In the genomic region with DNA sequence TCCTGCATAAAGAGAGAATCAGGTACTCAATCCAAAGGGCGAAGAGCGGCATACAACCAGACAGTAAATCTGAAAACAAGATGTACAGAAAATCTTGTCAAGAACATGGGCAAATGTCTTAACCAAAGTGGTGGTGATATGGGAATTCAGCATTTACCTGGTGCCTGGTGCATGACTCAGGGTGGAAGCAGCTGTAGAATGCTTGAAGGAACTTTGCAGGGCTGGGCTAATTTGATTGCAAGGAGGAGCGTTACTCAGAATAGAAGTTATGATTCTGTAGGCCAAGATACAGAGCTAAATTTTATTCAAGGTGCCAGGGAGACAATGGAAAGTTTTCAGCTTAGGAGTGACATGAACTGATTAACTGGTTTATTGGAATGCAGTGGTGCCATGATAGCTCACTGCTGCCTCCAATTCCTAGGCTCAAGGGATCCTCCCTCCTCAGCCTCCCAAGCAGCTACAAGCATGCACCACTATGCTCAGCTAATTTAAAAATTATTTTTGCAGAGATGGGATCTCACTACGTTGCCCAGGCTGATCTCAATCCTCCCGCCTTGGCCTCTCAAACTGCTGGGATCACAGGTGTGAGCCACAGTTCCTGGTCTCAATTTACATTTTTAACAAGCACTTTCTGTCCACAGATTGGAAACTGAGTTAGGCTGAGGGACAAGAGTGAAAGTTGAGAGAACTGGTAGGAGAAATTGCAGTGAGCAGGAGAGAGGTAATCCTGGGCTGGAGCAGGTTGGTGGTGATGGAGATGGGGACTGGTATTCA, we compare ENCODE assay signal across 1 cellular context.
TF ChIP-seq lines count a peak whose summit lies in the region.

No MANE protein-coding gene starts in this region.

TF ChIP-seq in HCT116, 20 proteins besides CTCF, POLR2A, EP300 and RAD21 (continued from another document):
- TF ChIP-seq ATF3 (IDR thresholded peaks at IDR 0.05) (no peak), CEBPB (IDR thresholded peaks at IDR 0.05; ENCODE audit: low read depth) (no peak), ZFX (IDR thresholded peaks at IDR 0.05) (no peak), ZNF274 (IDR thresholded peaks at IDR 0.05; ENCODE audit: low read depth, low read length) (no peak), EZH2 (IDR thresholded peaks at IDR 0.05) (no peak), SIN3A (IDR thresholded peaks at IDR 0.05; ENCODE audit: low read depth) (no peak), FOSL1 (IDR thresholded peaks at IDR 0.05; ENCODE audit: low read depth) (no peak), TCF7L2 (IDR thresholded peaks at IDR 0.05; ENCODE audit: borderline replicate concordance, extremely low read depth, insufficient read depth, insufficient read length) (no peak), ELF1 (IDR thresholded peaks at IDR 0.05; ENCODE audit: borderline replicate concordance, low read depth) (no peak), CBX3 (IDR thresholded peaks at IDR 0.05; ENCODE audit: low read depth) (no peak), POLR2AphosphoS5 (IDR thresholded peaks at IDR 0.05; ENCODE audit: low read depth, low read length) (no peak), EGR1 (IDR thresholded peaks at IDR 0.05; ENCODE audit: low read depth) (no peak)
- TF ChIP-seq, protein P1, sequence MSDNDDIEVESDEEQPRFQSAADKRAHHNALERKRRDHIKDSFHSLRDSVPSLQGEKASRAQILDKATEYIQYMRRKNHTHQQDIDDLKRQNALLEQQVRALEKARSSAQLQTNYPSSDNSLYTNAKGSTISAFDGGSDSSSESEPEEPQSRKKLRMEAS (IDR thresholded peaks at IDR 0.05) = no peak
- TF ChIP-seq, protein P2, sequence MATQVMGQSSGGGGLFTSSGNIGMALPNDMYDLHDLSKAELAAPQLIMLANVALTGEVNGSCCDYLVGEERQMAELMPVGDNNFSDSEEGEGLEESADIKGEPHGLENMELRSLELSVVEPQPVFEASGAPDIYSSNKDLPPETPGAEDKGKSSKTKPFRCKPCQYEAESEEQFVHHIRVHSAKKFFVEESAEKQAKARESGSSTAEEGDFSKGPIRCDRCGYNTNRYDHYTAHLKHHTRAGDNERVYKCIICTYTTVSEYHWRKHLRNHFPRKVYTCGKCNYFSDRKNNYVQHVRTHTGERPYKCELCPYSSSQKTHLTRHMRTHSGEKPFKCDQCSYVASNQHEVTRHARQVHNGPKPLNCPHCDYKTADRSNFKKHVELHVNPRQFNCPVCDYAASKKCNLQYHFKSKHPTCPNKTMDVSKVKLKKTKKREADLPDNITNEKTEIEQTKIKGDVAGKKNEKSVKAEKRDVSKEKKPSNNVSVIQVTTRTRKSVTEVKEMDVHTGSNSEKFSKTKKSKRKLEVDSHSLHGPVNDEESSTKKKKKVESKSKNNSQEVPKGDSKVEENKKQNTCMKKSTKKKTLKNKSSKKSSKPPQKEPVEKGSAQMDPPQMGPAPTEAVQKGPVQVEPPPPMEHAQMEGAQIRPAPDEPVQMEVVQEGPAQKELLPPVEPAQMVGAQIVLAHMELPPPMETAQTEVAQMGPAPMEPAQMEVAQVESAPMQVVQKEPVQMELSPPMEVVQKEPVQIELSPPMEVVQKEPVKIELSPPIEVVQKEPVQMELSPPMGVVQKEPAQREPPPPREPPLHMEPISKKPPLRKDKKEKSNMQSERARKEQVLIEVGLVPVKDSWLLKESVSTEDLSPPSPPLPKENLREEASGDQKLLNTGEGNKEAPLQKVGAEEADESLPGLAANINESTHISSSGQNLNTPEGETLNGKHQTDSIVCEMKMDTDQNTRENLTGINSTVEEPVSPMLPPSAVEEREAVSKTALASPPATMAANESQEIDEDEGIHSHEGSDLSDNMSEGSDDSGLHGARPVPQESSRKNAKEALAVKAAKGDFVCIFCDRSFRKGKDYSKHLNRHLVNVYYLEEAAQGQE (IDR thresholded peaks at IDR 0.05; ENCODE audit: low read depth) = no peak
- TF ChIP-seq, protein P3, sequence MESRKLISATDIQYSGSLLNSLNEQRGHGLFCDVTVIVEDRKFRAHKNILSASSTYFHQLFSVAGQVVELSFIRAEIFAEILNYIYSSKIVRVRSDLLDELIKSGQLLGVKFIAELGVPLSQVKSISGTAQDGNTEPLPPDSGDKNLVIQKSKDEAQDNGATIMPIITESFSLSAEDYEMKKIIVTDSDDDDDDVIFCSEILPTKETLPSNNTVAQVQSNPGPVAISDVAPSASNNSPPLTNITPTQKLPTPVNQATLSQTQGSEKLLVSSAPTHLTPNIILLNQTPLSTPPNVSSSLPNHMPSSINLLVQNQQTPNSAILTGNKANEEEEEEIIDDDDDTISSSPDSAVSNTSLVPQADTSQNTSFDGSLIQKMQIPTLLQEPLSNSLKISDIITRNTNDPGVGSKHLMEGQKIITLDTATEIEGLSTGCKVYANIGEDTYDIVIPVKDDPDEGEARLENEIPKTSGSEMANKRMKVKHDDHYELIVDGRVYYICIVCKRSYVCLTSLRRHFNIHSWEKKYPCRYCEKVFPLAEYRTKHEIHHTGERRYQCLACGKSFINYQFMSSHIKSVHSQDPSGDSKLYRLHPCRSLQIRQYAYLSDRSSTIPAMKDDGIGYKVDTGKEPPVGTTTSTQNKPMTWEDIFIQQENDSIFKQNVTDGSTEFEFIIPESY (IDR thresholded peaks at IDR 0.05; ENCODE audit: extremely low read depth, insufficient replicate concordance, low read length) = no peak
TF ChIP-seq in HCT116: peak in this region for 0.
